Comparison of ENCODE assay signal across 14 cellular contexts in genomic region chr5:133404724-133405123, GRCh38.
DNase-seq lines count a peak whose midpoint lies in the region; ATAC-seq and TF ChIP-seq lines count a peak whose summit lies in the region.
"Had no signal": no experiment of that assay in that cellular context is flagged by ENCODE, and none has a peak within 500 bp of the region (broad histone marks: within the 10 kb centered on the region; RNA-seq: fewer than 3 reads in every experiment).

No MANE protein-coding gene starts in this region.

- POLR2A ChIA-PET in OCI-LY7 (lab: Charles Lee), result interaction anchor here (0.5 kb wide), 1 partner anchor 299 kb away, joined by 4 read pairs; no protein-coding TSS in a partner anchor

- no peak overlapping the region for H3K4me3 ChIP-seq in GM12875 (ENCODE audit: low read depth, low read length)
- no peak overlapping the region for H3K4me3 ChIP-seq in OCI-LY7 (ENCODE audit: low read depth, low read length, poor library complexity, severe bottlenecking)
- H3K4me3 ChIP-seq in fibroblast of villous mesenchyme (ENCODE audit: low read depth, low read length), result no peak overlapping the region
- H3K4me3 ChIP-seq: BLaER1 treated with 17β-estradiol and CSF1 and Interleukin-3, amounts not matched to agents 10 nM and 100 nM had no signal

- H3K4me2 ChIP-seq in OCI-LY7 (ENCODE audit: low read length), result no peak overlapping the region
- H3K4me2 ChIP-seq: BLaER1 treated with 17β-estradiol and CSF1 and Interleukin-3, amounts not matched to agents 10 nM and 100 nM had no signal

- CTCF ChIA-PET in OCI-LY7 (lab: Charles Lee; ENCODE audit: unreplicated experiment), result interaction anchor here (0.5 kb wide), 1 partner anchor 19 kb away, joined by 3 read pairs; no protein-coding TSS in a partner anchor

- no peak overlapping the region for H3K27ac Mint-ChIP-seq in T-helper 2 cell treated with Interferon-gamma antibody and Interleukin-4, amounts not matched to agents 5 μg/mL and 100 μg/mL, for 36 hours

- H3K9me3 Mint-ChIP-seq in T-helper 2 cell treated with Interferon-gamma antibody and Interleukin-4, amounts not matched to agents 5 μg/mL and 100 μg/mL, for 36 hours, result no peaks in the 10 kb centered on the region

- no TSS peak for BruUV-seq in OCI-LY7 (replicated peaks; lab: Mats Ljungman, UMichigan)

- no peaks in the 10 kb centered on the region for H3K36me3 ChIP-seq in OCI-LY7 (ENCODE audit: insufficient read depth, low read length)
- H3K36me3 ChIP-seq: BLaER1 treated with 17β-estradiol and CSF1 and Interleukin-3, amounts not matched to agents 10 nM and 100 nM had no signal

- H3K79me2 ChIP-seq in OCI-LY7 (ENCODE audit: insufficient read depth, low read depth, low read length), result no peaks in the 10 kb centered on the region

- no peak overlapping the region for H2AFZ ChIP-seq in OCI-LY7 (ENCODE audit: low read length)

- 0 out of 2 replicates have a peak, but pooled peaks have one; percentile 9 for TF ChIP-seq CTCF in GM12875 (IDR thresholded peaks at IDR 0.05; ENCODE audit: borderline replicate concordance, insufficient read depth, low read depth, low read length)
- TF ChIP-seq CTCF in OCI-LY7 (conservative IDR thresholded peaks at IDR 0.05; ENCODE audit: low read length), result peak; percentile 37
- TF ChIP-seq CTCF in fibroblast of villous mesenchyme (IDR thresholded peaks at IDR 0.05; ENCODE audit: insufficient read depth, low read depth, low read length), result peak; percentile 4

- no peak overlapping the region for H3K4me3 Mint-ChIP-seq in T-helper 2 cell treated with Interferon-gamma antibody and Interleukin-4, amounts not matched to agents 5 μg/mL and 100 μg/mL, for 36 hours

- H3K9me2 ChIP-seq in OCI-LY7 (ENCODE audit: insufficient read depth, low read length), result no peaks in the 10 kb centered on the region

- H3K27me3 Mint-ChIP-seq in T-helper 2 cell treated with Interferon-gamma antibody and Interleukin-4, amounts not matched to agents 5 μg/mL and 100 μg/mL, for 36 hours (ENCODE audit: low read depth), result no peaks in the 10 kb centered on the region

- no peak overlapping the region for H3K27ac ChIP-seq in OCI-LY7 (ENCODE audit: low read depth, low read length, poor library complexity, severe bottlenecking)
- H3K27ac ChIP-seq: BLaER1 treated with 17β-estradiol and CSF1 and Interleukin-3, amounts not matched to agents 10 nM and 100 nM had no signal

- no peaks in the 10 kb centered on the region for H4K20me1 ChIP-seq in OCI-LY7 (ENCODE audit: insufficient read depth, low read length)
- H4K20me1 ChIP-seq: BLaER1 treated with 17β-estradiol and CSF1 and Interleukin-3, amounts not matched to agents 10 nM and 100 nM had no signal

- intact Hi-C loops in OCI-LY7 (cut with micrococcal nuclease; ENCODE audit: unreplicated experiment), result no loop called here
- intact Hi-C loops in posterior cingulate gyrus (cut with DNase I), result no loop called here

- H3K9me3 ChIP-seq in OCI-LY7 (ENCODE audit: low read length), result no peaks in the 10 kb centered on the region
- H3K9me3 ChIP-seq: BLaER1 treated with 17β-estradiol and CSF1 and Interleukin-3, amounts not matched to agents 10 nM and 100 nM had no signal

- H3K36me3 Mint-ChIP-seq in T-helper 2 cell treated with Interferon-gamma antibody and Interleukin-4, amounts not matched to agents 5 μg/mL and 100 μg/mL, for 36 hours (ENCODE audit: low read depth), result no peaks in the 10 kb centered on the region

- DNase-seq in A172 (ENCODE audit: low spot score), result peak; percentile 36
- no peak for DNase-seq in OCI-LY7 (ENCODE audit: low spot score)
- no peak for DNase-seq in fibroblast of villous mesenchyme (ENCODE audit: low read depth)
- no peak for DNase-seq in posterior cingulate gyrus
- DNase-seq in HuH-7.5 (ENCODE audit: low spot score), result no peak
- DNase-seq in T-helper 2 cell treated with Interferon-gamma antibody and Interleukin-4, amounts not matched to agents 5 μg/mL and 100 μg/mL, for 36 hours (ENCODE audit: low spot score), result no peak
- DNase-seq: effector CD4-positive, alpha-beta T cell; mammary epithelial cell; NCI-H1105 treated with DMSO at 0.1 percent for 48 hours; NCI-H526 treated with DMSO at 0.1 percent for 48 hours; SW 1271 had no signal

- no peak for ATAC-seq in HG03469 (IDR thresholded peaks at IDR 0.05; ENCODE audit: unreplicated experiment)

- H3K4me1 Mint-ChIP-seq in T-helper 2 cell treated with Interferon-gamma antibody and Interleukin-4, amounts not matched to agents 5 μg/mL and 100 μg/mL, for 36 hours (ENCODE audit: low read depth), result no peaks in the 10 kb centered on the region

- H3K4me1 ChIP-seq in OCI-LY7 (ENCODE audit: insufficient read depth, low read length, poor library complexity, severe bottlenecking), result no peaks in the 10 kb centered on the region
